18 cellular contexts compared by ENCODE assay signal in the genomic region with DNA sequence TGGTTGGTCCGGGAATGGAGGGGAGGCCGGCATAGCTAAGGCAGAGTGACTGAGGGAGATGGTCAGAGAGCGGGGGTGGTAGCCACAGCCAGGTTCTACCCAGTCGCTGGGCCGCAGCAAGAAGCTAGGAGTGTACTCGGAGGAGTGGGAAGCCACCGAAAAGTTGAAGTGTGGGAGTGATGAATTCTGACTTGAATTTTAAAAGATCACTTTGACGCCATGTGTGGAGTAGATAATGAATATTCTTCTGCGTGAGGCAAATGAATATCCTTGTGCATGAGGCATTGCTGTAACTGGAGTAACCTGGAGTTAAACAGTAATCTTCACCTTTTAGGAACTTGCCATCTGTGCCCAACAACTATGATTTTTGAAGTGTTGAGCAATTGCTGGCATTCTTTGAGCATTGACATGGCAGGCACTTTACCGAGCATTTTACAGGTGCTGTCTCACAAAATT. TPM values are rescaled to one million over a fixed set of nuclear protein-coding genes. Genes with fewer than 3 reads are reported as not detected.
DNase-seq lines count a peak whose midpoint lies in the region; ATAC-seq and TF ChIP-seq lines count a peak whose summit lies in the region.
"Had no signal": no experiment of that assay in that cellular context is flagged by ENCODE, and none has a peak within 500 bp of the region (broad histone marks: within the 10 kb centered on the region; RNA-seq: fewer than 3 reads in every experiment).

No MANE protein-coding gene starts in this region.

- H3K27ac ChIP-seq in adrenal gland (peak overlapping the region in 3 of 5 donors; percentile 70 to 90 (median 81)), right lobe of liver (peak overlapping the region; percentile 40 to 92 (median 85))
- H3K27ac ChIP-seq: spleen had no signal

- TF ChIP-seq POLR2A in adrenal gland (IDR thresholded peaks at IDR 0.05) (no peak), right lobe of liver (IDR thresholded peaks at IDR 0.05) (peak; percentile 9)

- no peaks in the 10 kb centered on the region for H3K27me3 Mint-ChIP-seq in activated T-cell treated with anti-CD3 and anti-CD28 coated beads, Interleukin-2, amount 50 U/mL, for 72 hours (ENCODE audit: low read depth)
- H3K27me3 Mint-ChIP-seq in type B pancreatic cell = no peaks in the 10 kb centered on the region

- TF ChIP-seq CTCF in adrenal gland (IDR thresholded peaks at IDR 0.05) (no peak), right lobe of liver (IDR thresholded peaks at IDR 0.05) (no peak), type B pancreatic cell (conservative IDR thresholded peaks at IDR 0.05) (no peak), BE2C (IDR thresholded peaks at IDR 0.05; ENCODE audit: low read depth, low read length) (no peak)

- WGBS in adrenal gland, 4 donors = 94 to 95% (median 94%) methylated on average over 10 of the region's 10 CpGs
- WGBS in right lobe of liver (ENCODE audit: insufficient coverage, low coverage, low lambda C conversion rate, missing lambda C conversion rate) = 66% methylated on average over 10 of the region's 10 CpGs

- no peak for DNase-seq in activated T-cell treated with anti-CD3 and anti-CD28 coated beads, Interleukin-2, amount 50 U/mL, for 72 hours
- no peak for DNase-seq in activated T-cell treated with anti-CD3 and anti-CD28 coated beads, Interleukin-2, amount 50 U/mL, for 48 hours
- DNase-seq in adrenal gland = no peak
- peak in 1 of 3 donors; percentile 51 for DNase-seq in right lobe of liver
- DNase-seq in type B pancreatic cell (ENCODE audit: extremely low spot score, unreplicated experiment) = no peak
- no peak for DNase-seq in BE2C
- DNase-seq in NCI-H446 treated with DMSO at 0.1 percent for 48 hours (lab: John Stamatoyannopoulos, UW) = no peak
- DNase-seq: activated CD4-positive, alpha-beta T cell treated with anti-CD3 and anti-CD28 coated beads, Interleukin-2, amount 50 U/mL, for 48 hours; aorta; CD8-positive, alpha-beta T cell; DND-41; foreskin keratinocyte; H7; left colon; SK-N-SH; spleen; trophoblast cell had no signal

- peak overlapping the region; percentile 1 to 4 for H3K4me3 Mint-ChIP-seq in activated T-cell treated with anti-CD3 and anti-CD28 coated beads, Interleukin-2, amount 50 U/mL, for 72 hours
- no peak overlapping the region for H3K4me3 Mint-ChIP-seq in type B pancreatic cell
- H3K4me3 Mint-ChIP-seq: CD8-positive, alpha-beta T cell had no signal

- H3K27ac Mint-ChIP-seq in activated T-cell treated with anti-CD3 and anti-CD28 coated beads, Interleukin-2, amount 50 U/mL, for 72 hours = no peak overlapping the region
- H3K27ac Mint-ChIP-seq in type B pancreatic cell = peak overlapping the region; percentile 6
- H3K27ac Mint-ChIP-seq: CD8-positive, alpha-beta T cell had no signal

- H3K4me3 ChIP-seq in adrenal gland = no peak overlapping the region
- H3K4me3 ChIP-seq in right lobe of liver = peak overlapping the region in 1 of 3 donors; percentile 16
- H3K4me3 ChIP-seq in BE2C (ENCODE audit: low read depth, low read length) = no peak overlapping the region
- H3K4me3 ChIP-seq: spleen had no signal

- peaks cover 51% of the 10 kb centered on the region for H3K4me1 Mint-ChIP-seq in activated T-cell treated with anti-CD3 and anti-CD28 coated beads, Interleukin-2, amount 50 U/mL, for 72 hours (ENCODE audit: low read depth)
- H3K4me1 Mint-ChIP-seq in type B pancreatic cell (ENCODE audit: unreplicated experiment) = peaks cover 23% of the 10 kb centered on the region

- H3K4me1 ChIP-seq in adrenal gland (replicated peaks in 1 of 2) (peaks cover 38 to 80% of the 10 kb centered on the region in 2 donors), right lobe of liver (peaks cover 0 to 56% (median 11%) of the 10 kb centered on the region in 4 donors), BE2C (no peaks in the 10 kb centered on the region)

- H3K27me3 ChIP-seq in adrenal gland (no peaks in the 10 kb centered on the region), right lobe of liver (no peaks in the 10 kb centered on the region), BE2C (no peaks in the 10 kb centered on the region)
- H3K27me3 ChIP-seq: foreskin keratinocyte, spleen had no signal

- intact Hi-C loops in adrenal gland (cut with DNase I) = no loop called here
- intact Hi-C loops in right lobe of liver (cut with DNase I) = no loop called here

- H3K9me3 ChIP-seq in adrenal gland (replicated peaks in 1 of 3) (no peaks in the 10 kb centered on the region), right lobe of liver (no peaks in the 10 kb centered on the region), BE2C (no peaks in the 10 kb centered on the region)
- H3K9me3 ChIP-seq: SK-N-SH, spleen had no signal

- H3K9me3 Mint-ChIP-seq in activated T-cell treated with anti-CD3 and anti-CD28 coated beads, Interleukin-2, amount 50 U/mL, for 72 hours = no peaks in the 10 kb centered on the region
- H3K9me3 Mint-ChIP-seq in type B pancreatic cell = no peaks in the 10 kb centered on the region
- H3K9me3 Mint-ChIP-seq: CD8-positive, alpha-beta T cell had no signal

- no peak for ATAC-seq in activated T-cell treated with anti-CD3 and anti-CD28 coated beads, Interleukin-2, amount 50 U/mL, for 72 hours (replicated peaks in 1 of 2)
- ATAC-seq in right lobe of liver = peak; percentile 39 to 58 (median 46)
- ATAC-seq in HG02763 (IDR thresholded peaks at IDR 0.05; ENCODE audit: unreplicated experiment) = no peak
- ATAC-seq: CD8-positive, alpha-beta T cell; foreskin keratinocyte; left colon had no signal

- H3K36me3 ChIP-seq in adrenal gland (replicated peaks in 1 of 2) (peaks cover 0 to 21% of the 10 kb centered on the region in 2 donors), right lobe of liver (peaks cover 0 to 17% (median 2%) of the 10 kb centered on the region in 4 donors), BE2C (peaks cover 57% of the 10 kb centered on the region)

- peaks cover 13 to 58% of the 10 kb centered on the region in 2 donors for H3K36me3 Mint-ChIP-seq in activated T-cell treated with anti-CD3 and anti-CD28 coated beads, Interleukin-2, amount 50 U/mL, for 72 hours (ENCODE audit: insufficient read depth in 2 of 2)
- peaks cover 39% of the 10 kb centered on the region for H3K36me3 Mint-ChIP-seq in type B pancreatic cell

RNA-seq across cellular contexts. Expression of a gene that starts 6.9 kb away (rescaled TPM):
- 10 to 100 TPM; 47.9 to 49.6 TPM for total RNA-seq in activated T-cell treated with anti-CD3 and anti-CD28 coated beads, Interleukin-2, amount 50 U/mL, for 72 hours
- 10 to 100 TPM; 12.2 to 37.5 (median 26.1) TPM for total RNA-seq in adrenal gland
- 10 to 100 TPM; 17.8 to 49.4 (median 26.4) TPM for polyA plus RNA-seq in adrenal gland
- total RNA-seq in right lobe of liver = 10 to 100 TPM; 13.1 to 48.0 (median 42.2) TPM
- 34.3 and 60.5 TPM in 2 replicates for total RNA-seq in type B pancreatic cell (ENCODE audit: low replicate concordance)
- polyA plus RNA-seq in BE2C (2012; ENCODE audit: insufficient read depth, insufficient read length, low read depth) = 30.4 TPM

RNA-seq across cellular contexts. Expression of a gene that starts 35.2 kb away (rescaled TPM):
- total RNA-seq in activated T-cell treated with anti-CD3 and anti-CD28 coated beads, Interleukin-2, amount 50 U/mL, for 72 hours = under 1 TPM; 0.35 to 0.53 TPM
- total RNA-seq in adrenal gland = 1 to 10 TPM in 1 of 8 donors, under 1 TPM in 7; 0.06 to 1.1 (median 0.20) TPM
- 1 to 10 TPM in 1 of 3 donors, under 1 TPM in 1, not detected in 1; 0.47 to 1.4 TPM for polyA plus RNA-seq in adrenal gland
- under 1 TPM in 3 of 6 experiments, not detected in 3; 0.06 to 0.27 (median 0.14) TPM for total RNA-seq in right lobe of liver
- total RNA-seq in type B pancreatic cell (ENCODE audit: low replicate concordance) = 0.14 and 0.60 TPM in 2 replicates
- polyA plus RNA-seq in BE2C (2012; ENCODE audit: insufficient read depth, insufficient read length, low read depth) = 0.42 TPM
- total RNA-seq: H7 had no signal
- polyA plus RNA-seq: foreskin keratinocyte had no signal

Comparison
In these comparisons a context has a peak if more than half of its experiments do, and no peak if none do; other contexts are left out.
1. ATAC-seq: peak in right lobe of liver (4 of 4); none in activated T-cell treated with anti-CD3 and anti-CD28 coated beads, Interleukin-2, amount 50 U/mL, for 72 hours (0 of 2) and HG02763 (single experiment).